ENCODE assay signal across 29 cellular contexts in the genomic region with DNA sequence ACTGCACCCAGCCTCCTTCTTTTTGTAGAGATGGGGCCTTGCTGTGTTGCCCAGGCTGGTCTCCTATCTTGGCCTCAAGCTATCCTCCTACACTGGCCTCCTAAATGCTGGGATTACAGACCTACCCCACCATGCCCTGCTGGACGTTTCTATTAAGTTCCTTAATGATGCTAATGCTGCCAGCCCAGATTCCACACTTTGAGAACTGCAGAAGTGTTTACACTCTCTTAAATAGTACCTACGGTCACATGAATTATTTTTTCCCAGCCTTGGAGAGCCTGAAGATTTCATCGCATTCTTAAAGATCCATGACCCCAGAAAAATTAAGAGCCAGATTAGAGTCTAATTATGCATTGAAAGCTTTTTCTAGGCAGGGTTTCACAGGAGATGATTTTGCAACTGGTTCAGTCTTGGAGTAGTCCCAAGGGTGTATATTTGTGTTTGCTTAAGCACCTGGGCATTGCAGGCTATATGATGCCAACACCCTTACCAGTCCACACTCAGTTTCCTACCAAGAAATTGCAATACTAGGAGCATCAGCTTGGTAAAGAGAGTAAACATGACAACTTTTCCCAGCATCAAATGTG. TPM values are rescaled to one million over a fixed set of nuclear protein-coding genes. Genes with fewer than 3 reads are reported as not detected.
"Had no signal": no experiment of that assay in that cellular context is flagged by ENCODE, and none has a peak within 500 bp of the region (broad histone marks: within the 10 kb centered on the region; RNA-seq: fewer than 3 reads in every experiment).

No MANE protein-coding gene starts in this region.

- H3K4me3 ChIP-seq: colonic mucosa, dorsolateral prefrontal cortex, esophagus muscularis mucosa, sigmoid colon, smooth muscle cell, vagina had no signal

- H3K27me3 ChIP-seq: colonic mucosa, dorsolateral prefrontal cortex, esophagus muscularis mucosa, sigmoid colon, vagina had no signal

- H3K4me3 Mint-ChIP-seq: activated naive CD8-positive, alpha-beta T cell treated with anti-CD3 and anti-CD28 coated beads for 36 hours; activated T-cell treated with anti-CD3 and anti-CD28 coated beads, Interleukin-2, amount 50 U/mL, for 24 hours; activated T-helper 17 cell treated with anti-CD3 and anti-CD28 coated beads, Interleukin-2, amount 50 U/mL, for 72 hours; effector memory CD8-positive, alpha-beta T cell; memory B cell; neural crest cell; stimulated activated memory B cell treated with anti-CD40 and anti-IgM and Interleukin-4, amounts not matched to agents 10 μg/mL and 1 μg/mL and 100 μg/mL, for 72 hours had no signal

- H3K4me1 ChIP-seq: colonic mucosa had no signal

- DNase-seq: activated naive CD4-positive, alpha-beta T cell; activated naive CD8-positive, alpha-beta T cell treated with anti-CD3 and anti-CD28 coated beads for 36 hours; activated T-cell treated with anti-CD3 and anti-CD28 coated beads, Interleukin-2, amount 50 U/mL, for 24 hours; amniotic stem cell; colonic mucosa; dorsolateral prefrontal cortex; effector memory CD8-positive, alpha-beta T cell; glutamatergic neuron; hippocampal formation; kidney glomerular epithelial cell; left ventricle myocardium superior; occipital lobe; posterior cingulate gyrus; sigmoid colon; stimulated activated CD4-positive, alpha-beta T cell treated with anti-CD3 and anti-CD28 coated beads, Interleukin-15, amount 100 ng/mL, for 24 hours; T-helper 9 cell; trophoblast cell had no signal

- H3K9me3 ChIP-seq: colonic mucosa, esophagus muscularis mucosa, sigmoid colon, vagina had no signal

- H3K36me3 Mint-ChIP-seq: activated naive CD8-positive, alpha-beta T cell treated with anti-CD3 and anti-CD28 coated beads for 36 hours; memory B cell; stimulated activated memory B cell treated with anti-CD40 and anti-IgM and Interleukin-4, amounts not matched to agents 10 μg/mL and 1 μg/mL and 100 μg/mL, for 72 hours had no signal

- ATAC-seq: activated T-helper 17 cell treated with anti-CD3 and anti-CD28 coated beads, Interleukin-2, amount 50 U/mL, for 72 hours; effector memory CD8-positive, alpha-beta T cell; left ventricle myocardium superior; stimulated activated memory B cell treated with anti-CD40 and anti-IgM and Interleukin-4, amounts not matched to agents 10 μg/mL and 1 μg/mL and 100 μg/mL, for 72 hours had no signal

- H3K4me1 Mint-ChIP-seq: activated T-helper 17 cell treated with anti-CD3 and anti-CD28 coated beads, Interleukin-2, amount 50 U/mL, for 72 hours had no signal

- H3K27ac ChIP-seq: colonic mucosa, dorsolateral prefrontal cortex, esophagus muscularis mucosa, sigmoid colon, vagina had no signal

- H3K27ac Mint-ChIP-seq: activated naive CD8-positive, alpha-beta T cell treated with anti-CD3 and anti-CD28 coated beads for 36 hours; activated T-cell treated with anti-CD3 and anti-CD28 coated beads, Interleukin-2, amount 50 U/mL, for 24 hours; activated T-helper 17 cell treated with anti-CD3 and anti-CD28 coated beads, Interleukin-2, amount 50 U/mL, for 72 hours; effector memory CD8-positive, alpha-beta T cell; memory B cell; stimulated activated memory B cell treated with anti-CD40 and anti-IgM and Interleukin-4, amounts not matched to agents 10 μg/mL and 1 μg/mL and 100 μg/mL, for 72 hours had no signal

- H3K9me3 Mint-ChIP-seq: activated naive CD8-positive, alpha-beta T cell treated with anti-CD3 and anti-CD28 coated beads for 36 hours; activated T-cell treated with anti-CD3 and anti-CD28 coated beads, Interleukin-2, amount 50 U/mL, for 24 hours; activated T-helper 17 cell treated with anti-CD3 and anti-CD28 coated beads, Interleukin-2, amount 50 U/mL, for 72 hours; effector memory CD8-positive, alpha-beta T cell; memory B cell; neural crest cell; stimulated activated memory B cell treated with anti-CD40 and anti-IgM and Interleukin-4, amounts not matched to agents 10 μg/mL and 1 μg/mL and 100 μg/mL, for 72 hours had no signal

- H3K36me3 ChIP-seq: colonic mucosa, esophagus muscularis mucosa, vagina had no signal

RNA-seq across cellular contexts. Expression of a gene that starts 36.6 kb away (rescaled TPM):
- total RNA-seq: activated naive CD8-positive, alpha-beta T cell treated with anti-CD3 and anti-CD28 coated beads for 36 hours; activated T-helper 17 cell treated with anti-CD3 and anti-CD28 coated beads, Interleukin-2, amount 50 U/mL, for 72 hours; bronchial epithelial cell; dorsolateral prefrontal cortex; endothelial cell of umbilical vein; frontal cortex; left ventricle myocardium superior; mononuclear cell; neural crest cell; occipital lobe; smooth muscle cell; temporal lobe; vagina had no signal
- polyA plus RNA-seq: endothelial cell of umbilical vein had no signal
